18 cellular contexts compared by ENCODE assay signal in the genomic region with DNA sequence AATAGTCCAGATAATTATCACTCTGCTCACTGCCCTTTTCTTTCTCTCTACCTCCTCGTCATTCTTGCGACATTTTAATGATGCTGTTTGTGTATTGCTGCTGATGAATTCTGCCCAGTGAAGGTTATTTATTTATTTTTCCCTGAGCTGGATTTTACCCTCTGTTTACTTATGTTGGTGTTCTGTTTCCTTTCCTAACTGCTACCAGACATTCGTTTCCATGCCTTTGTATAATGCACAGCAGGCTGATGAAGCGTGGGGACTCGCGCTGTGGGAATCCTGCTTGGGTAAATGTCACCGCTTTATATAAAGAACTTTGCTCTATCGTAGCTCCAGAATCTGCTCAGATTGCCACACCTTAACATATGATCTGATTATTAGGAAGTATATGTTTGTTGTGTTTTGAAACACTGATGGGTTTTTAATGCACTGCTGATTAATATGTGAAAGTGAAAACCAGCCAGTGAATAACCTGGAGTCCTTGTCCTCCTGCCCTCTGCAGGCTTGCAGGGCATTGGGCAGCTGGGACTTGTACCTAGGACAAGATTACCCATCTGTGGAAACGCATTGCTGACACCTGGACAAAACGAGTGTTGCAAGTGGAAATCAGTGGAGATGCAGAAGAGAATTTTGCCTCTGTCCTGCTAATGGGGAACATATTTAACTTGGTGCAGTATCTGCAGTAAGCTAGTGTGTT.
DNase-seq lines count a peak whose midpoint lies in the region; ATAC-seq, FAIRE-seq and TF ChIP-seq lines count a peak whose summit lies in the region.
"Had no signal": no experiment of that assay in that cellular context is flagged by ENCODE, and none has a peak within 500 bp of the region (broad histone marks: within the 10 kb centered on the region; RNA-seq: fewer than 3 reads in every experiment).

No MANE protein-coding gene starts in this region.

- TF ChIP-seq EP300 in HepG2 (IDR thresholded peaks at IDR 0.05; ENCODE audit: low read depth in 2 of 2, low read length in 2 of 2) (no peak; a peak in 1 of 4 replicates), HepG2 (CRISPR knock-in tag; IDR thresholded peaks at IDR 0.05; ENCODE audit: borderline replicate concordance) (no peak)

- H3K9ac ChIP-seq in HepG2 (ENCODE audit: insufficient read depth, low read depth, low read length): no peak overlapping the region

- WGBS in HepG2 (ENCODE audit: low lambda C conversion rate): 56% methylated on average over 10 of the region's 10 CpGs

- H3K4me1 ChIP-seq in HepG2 (ENCODE audit: insufficient read depth, low read length) (peaks cover 35% of the 10 kb centered on the region), uterus (no peaks in the 10 kb centered on the region)
- H3K4me1 ChIP-seq: foreskin keratinocyte had no signal

- no peaks in the 10 kb centered on the region for H3K79me2 ChIP-seq in HepG2 (ENCODE audit: insufficient read depth, low read length)

- TF ChIP-seq POLR2A in HepG2 (IDR thresholded peaks at IDR 0.05; ENCODE audit: insufficient read depth in 1 of 2, low read depth in 2 of 2, low read length in 2 of 2) (no peak), uterus (IDR thresholded peaks at IDR 0.05) (no peak)

- BruUV-seq in HepG2 (replicated peaks; lab: Mats Ljungman, UMichigan): no TSS peak

- ATAC-seq in Right ventricle myocardium inferior: no peak
- ATAC-seq in Right ventricle myocardium superior (ENCODE audit: poor library complexity): no peak
- no peak for ATAC-seq in HepG2
- no peak for ATAC-seq in HG02759 (IDR thresholded peaks at IDR 0.05; ENCODE audit: unreplicated experiment)
- ATAC-seq: foreskin keratinocyte had no signal

- CTCF ChIA-PET in HepG2 (lab: Yijun Ruan, JAX; ENCODE audit: low intra/inter-chr PET ratio, low total read pairs): no interaction called here

- no peak for FAIRE-seq in HepG2 (lab: Jason Lieb, UNC)
- FAIRE-seq: A204.1 had no signal

- in situ Hi-C loops in HepG2 (cut with HindIII; ENCODE audit: extremely low pct_ligation_motif_present, low pct_unique_long_range_greater_than_20kb): no loop called here

- no peak overlapping the region for H2AFZ ChIP-seq in HepG2 (ENCODE audit: low read length)

- TF ChIP-seq CTCF in VCaP (conservative IDR thresholded peaks at IDR 0.05) (peak; percentile 66), HepG2 (CRISPR knock-in tag; IDR thresholded peaks at IDR 0.05) (no peak), uterus (IDR thresholded peaks at IDR 0.05) (no peak)

- peak overlapping the region; percentile 9; the same call in 1 of the 2 replicates for H3K4me2 ChIP-seq in HepG2 (ENCODE audit: low read depth, low read length)

- H3K27ac ChIP-seq in VCaP (peak overlapping the region; percentile 68), HepG2 (ENCODE audit: extremely low read length, insufficient read depth, low read length) (no peak overlapping the region), uterus (no peak overlapping the region)
- H3K27ac ChIP-seq: foreskin keratinocyte, tibial nerve, WERI-Rb-1 had no signal

- no peaks in the 10 kb centered on the region for H3K27me3 ChIP-seq in HepG2 (ENCODE audit: control insufficient read depth in 1 of 2, insufficient read depth in 2 of 2, low read length in 2 of 2)
- H3K27me3 ChIP-seq in uterus: no peaks in the 10 kb centered on the region
- H3K27me3 ChIP-seq: foreskin keratinocyte, tibial nerve had no signal

- no peak for TF ChIP-seq RAD21 in HepG2 (CRISPR knock-in tag; IDR thresholded peaks at IDR 0.05)

- H3K4me3 ChIP-seq in HepG2 (replicated peaks in 1 of 3; ENCODE audit: insufficient read depth in 1 of 3, low read depth in 2 of 3, low read length in 3 of 3): no peak overlapping the region
- H3K4me3 ChIP-seq in uterus: no peak overlapping the region
- H3K4me3 ChIP-seq: SK-N-MC, tibial nerve had no signal

- H4K20me1 ChIP-seq in HepG2 (ENCODE audit: insufficient read depth, low read length): no peaks in the 10 kb centered on the region

- POLR2A ChIA-PET in HepG2 (lab: Yijun Ruan, JAX): no interaction called here

- H3K36me3 ChIP-seq in HepG2 (replicated peaks in 1 of 2; ENCODE audit: control insufficient read depth in 1 of 2, insufficient read depth in 2 of 2, low read length in 2 of 2): no peaks in the 10 kb centered on the region
- no peaks in the 10 kb centered on the region for H3K36me3 ChIP-seq in uterus
- H3K36me3 ChIP-seq: tibial nerve, WERI-Rb-1 had no signal

- H3K9me3 ChIP-seq in HepG2 (ENCODE audit: low read length) (no peaks in the 10 kb centered on the region), uterus (no peaks in the 10 kb centered on the region)

- DNase-seq in Right ventricle myocardium inferior (ENCODE audit: missing footprints): peak; percentile 15
- no peak for DNase-seq in Right ventricle myocardium superior
- peak; percentile 13 for DNase-seq in HepG2 (ENCODE audit: low spot score)
- no peak for DNase-seq in uterus
- no peak for DNase-seq in hippocampal formation (lab: John Stamatoyannopoulos, UW)
- no peak for DNase-seq in stimulated activated naive CD4-positive, alpha-beta T cell treated with Interleukin-2 at 50 U/mL for 16 hours (lab: John Stamatoyannopoulos, UW)
- DNase-seq: activated naive CD8-positive, alpha-beta T cell treated with anti-CD3 and anti-CD28 coated beads, Interleukin-2, amount 10 ng/mL, durations not matched to agents 7 days and 5 days; Calu3; foreskin keratinocyte; kidney glomerular epithelial cell; occipital lobe; stimulated activated CD4-positive, alpha-beta T cell treated with anti-CD3 and anti-CD28 coated beads, Interleukin-15, amount 100 ng/mL, for 24 hours; WERI-Rb-1 had no signal

- intact Hi-C loops in Right ventricle myocardium inferior (cut with DNase I) (no loop called here), Right ventricle myocardium superior (cut with DNase I) (no loop called here), HepG2 (cut with micrococcal nuclease; ENCODE audit: unreplicated experiment) (no loop called here), uterus (cut with DNase I; ENCODE audit: low total_unique reads) (no loop called here)

TF ChIP-seq in HepG2, 621 proteins besides CTCF, POLR2A, EP300 and RAD21:
- TF ChIP-seq MED1 (CRISPR knock-in tag; IDR thresholded peaks at IDR 0.05): no peak
- no peak for TF ChIP-seq ZNF546 (CRISPR knock-in tag; conservative IDR thresholded peaks at IDR 0.05)
- TF ChIP-seq, protein P1, sequence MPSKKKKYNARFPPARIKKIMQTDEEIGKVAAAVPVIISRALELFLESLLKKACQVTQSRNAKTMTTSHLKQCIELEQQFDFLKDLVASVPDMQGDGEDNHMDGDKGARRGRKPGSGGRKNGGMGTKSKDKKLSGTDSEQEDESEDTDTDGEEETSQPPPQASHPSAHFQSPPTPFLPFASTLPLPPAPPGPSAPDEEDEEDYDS (CRISPR knock-in tag; IDR thresholded peaks at IDR 0.05): no peak
- no peak for TF ChIP-seq ZNF234 (CRISPR knock-in tag; conservative IDR thresholded peaks at IDR 0.05)
- TF ChIP-seq CEBPB (IDR thresholded peaks at IDR 0.05; ENCODE audit: borderline replicate concordance, low read depth, low read length): 0 out of 2 replicates have a peak, but pooled peaks have one; percentile 19
- no peak for TF ChIP-seq ZBTB10 (CRISPR knock-in tag; IDR thresholded peaks at IDR 0.05; ENCODE audit: borderline replicate concordance)
TF ChIP-seq in HepG2: peak in this region for 1.

Comparison
In these comparisons a context has a peak if more than half of its experiments do, and no peak if none do; other contexts are left out.
1. DNase-seq: peak in Right ventricle myocardium inferior (single experiment) and HepG2 (single experiment); none in Right ventricle myocardium superior (single experiment), uterus (0 of 2), hippocampal formation (0 of 2) and stimulated activated naive CD4-positive, alpha-beta T cell treated with Interleukin-2 at 50 U/mL for 16 hours (single experiment).